In genomic region chr9:70413798-70414775, GRCh38 we compare ENCODE assay signal across 1 cellular context.
A peak's percentile ranks its signal among the peaks of the same experiment; 100 is the strongest.
TF ChIP-seq lines count a peak whose summit lies in the region.

Gene KLF9, minus strand, starts transcription at chr9:70414657. Its CDS starts 1,294 bp downstream, at chr9:70413363.

TF ChIP-seq in HEK293, 187 proteins besides CTCF, POLR2A, EP300 and RAD21 (continued from another document and continues in another):
- TF ChIP-seq ZNF513 (tag by site-specific recombination; IDR thresholded peaks at IDR 0.05) = no peak
- no peak for TF ChIP-seq ZSCAN23 (tag by site-specific recombination; IDR thresholded peaks at IDR 0.05)
- no peak for TF ChIP-seq ZNF610 (tag by site-specific recombination; IDR thresholded peaks at IDR 0.05; ENCODE audit: borderline replicate concordance)
- TF ChIP-seq SP2 (tag by site-specific recombination; IDR thresholded peaks at IDR 0.05) = peak; percentile 79
- no peak for TF ChIP-seq ZNF175 (tag by site-specific recombination; IDR thresholded peaks at IDR 0.05)
- TF ChIP-seq SP7 (tag by site-specific recombination; IDR thresholded peaks at IDR 0.05) = 0 out of 2 replicates have a peak, but pooled peaks have one; percentile 56
- peak; percentile 40; the same call in 1 of the 2 replicates for TF ChIP-seq KLF8 (tag by site-specific recombination; IDR thresholded peaks at IDR 0.05)
- TF ChIP-seq ZXDB (tag by site-specific recombination; IDR thresholded peaks at IDR 0.05) = peak; percentile 90
- TF ChIP-seq ZNF184 (tag by site-specific recombination; IDR thresholded peaks at IDR 0.05) = no peak
- TF ChIP-seq ATF2 (tag by site-specific recombination; IDR thresholded peaks at IDR 0.05; ENCODE audit: low read depth) = peak; percentile 75; the same call in 1 of the 2 replicates
- TF ChIP-seq PATZ1 (tag by site-specific recombination; IDR thresholded peaks at IDR 0.05) = peak; percentile 74
- peak; percentile 86 for TF ChIP-seq ZBTB20 (tag by site-specific recombination; IDR thresholded peaks at IDR 0.05)
- TF ChIP-seq ZNF146 (tag by site-specific recombination; IDR thresholded peaks at IDR 0.05) = no peak
- TF ChIP-seq ZIC2 (tag by site-specific recombination; IDR thresholded peaks at IDR 0.05) = 0 out of 2 replicates have a peak, but pooled peaks have one; percentile 17
- TF ChIP-seq KLF1 (tag by site-specific recombination; IDR thresholded peaks at IDR 0.05) = 0 out of 2 replicates have a peak, but pooled peaks have one; percentile 11
- peak; percentile 59 for TF ChIP-seq IKZF3 (tag by site-specific recombination; IDR thresholded peaks at IDR 0.05)
- peak; percentile 11; the same call in 1 of the 2 replicates for TF ChIP-seq PRDM4 (tag by site-specific recombination; IDR thresholded peaks at IDR 0.05)
- no peak for TF ChIP-seq ZNF155 (tag by site-specific recombination; IDR thresholded peaks at IDR 0.05)
- peak; percentile 56; the same call in 1 of the 2 replicates for TF ChIP-seq PRDM1 (tag by site-specific recombination; IDR thresholded peaks at IDR 0.05)
- no peak for TF ChIP-seq ZNF768 (tag by site-specific recombination; IDR thresholded peaks at IDR 0.05)
- 0 out of 2 replicates have a peak, but pooled peaks have one; percentile 8 for TF ChIP-seq ZNF843 (tag by site-specific recombination; IDR thresholded peaks at IDR 0.05)
- peak; percentile 44; the same call in 1 of the 2 replicates for TF ChIP-seq ZNF76 (tag by site-specific recombination; IDR thresholded peaks at IDR 0.05; ENCODE audit: borderline replicate concordance, low read depth)
- peak; percentile 45; the same call in 1 of the 2 replicates for TF ChIP-seq FEZF1 (tag by site-specific recombination; IDR thresholded peaks at IDR 0.05)
- no peak for TF ChIP-seq ZNF549 (tag by site-specific recombination; IDR thresholded peaks at IDR 0.05)
- TF ChIP-seq ZNF639 (tag by site-specific recombination; IDR thresholded peaks at IDR 0.05) = no peak
- peak; percentile 94 for TF ChIP-seq PRDM10 (tag by site-specific recombination; IDR thresholded peaks at IDR 0.05)
- TF ChIP-seq ZNF560 (tag by site-specific recombination; IDR thresholded peaks at IDR 0.05; ENCODE audit: borderline replicate concordance) = no peak
- TF ChIP-seq ZEB2 (tag by site-specific recombination; IDR thresholded peaks at IDR 0.05) = peak; percentile 92
- peak; percentile 41; the same call in 1 of the 2 replicates for TF ChIP-seq SP3 (tag by site-specific recombination; IDR thresholded peaks at IDR 0.05)
- TF ChIP-seq KLF16 (tag by site-specific recombination; IDR thresholded peaks at IDR 0.05) = 0 out of 2 replicates have a peak, but pooled peaks have one; percentile 44
- TF ChIP-seq ZNF114 (tag by site-specific recombination; IDR thresholded peaks at IDR 0.05) = no peak
- 0 out of 2 replicates have a peak, but pooled peaks have one; percentile 24 for TF ChIP-seq KLF17 (tag by site-specific recombination; IDR thresholded peaks at IDR 0.05)
- peak; percentile 65; the same call in 1 of the 2 replicates for TF ChIP-seq ZNF18 (tag by site-specific recombination; IDR thresholded peaks at IDR 0.05)
- TF ChIP-seq ZNF324 (tag by site-specific recombination; IDR thresholded peaks at IDR 0.05) = 0 out of 2 replicates have a peak, but pooled peaks have one; percentile 16
- TF ChIP-seq ZNF600 (tag by site-specific recombination; IDR thresholded peaks at IDR 0.05) = peak; percentile 71
- TF ChIP-seq ZNF571 (tag by site-specific recombination; IDR thresholded peaks at IDR 0.05) = no peak
- no peak for TF ChIP-seq ZNF596 (tag by site-specific recombination; IDR thresholded peaks at IDR 0.05)
- TF ChIP-seq ZNF398 (tag by site-specific recombination; IDR thresholded peaks at IDR 0.05) = peak; percentile 60
- 0 out of 2 replicates have a peak, but pooled peaks have one; percentile 60 for TF ChIP-seq ZNF501 (tag by site-specific recombination; IDR thresholded peaks at IDR 0.05)
- peak; percentile 71 for TF ChIP-seq ZNF2 (tag by site-specific recombination; IDR thresholded peaks at IDR 0.05)
- peak; percentile 58; the same call in 1 of the 2 replicates for TF ChIP-seq ZBTB8A (tag by site-specific recombination; IDR thresholded peaks at IDR 0.05)
- TF ChIP-seq ZNF580 (tag by site-specific recombination; IDR thresholded peaks at IDR 0.05) = 0 out of 2 replicates have a peak, but pooled peaks have one; percentile 22
- peak; percentile 72 for TF ChIP-seq GLIS2 (tag by site-specific recombination; IDR thresholded peaks at IDR 0.05)
- TF ChIP-seq KLF10 (tag by site-specific recombination; IDR thresholded peaks at IDR 0.05) = peak; percentile 95
- TF ChIP-seq MZF1 (tag by site-specific recombination; IDR thresholded peaks at IDR 0.05; ENCODE audit: borderline replicate concordance) = no peak
- TF ChIP-seq ZBTB17 (tag by site-specific recombination; IDR thresholded peaks at IDR 0.05) = peak; percentile 84
- TF ChIP-seq ZNF292 (tag by site-specific recombination; IDR thresholded peaks at IDR 0.05; ENCODE audit: borderline replicate concordance, low read depth) = no peak
- peak; percentile 90 for TF ChIP-seq ZBTB21 (tag by site-specific recombination; IDR thresholded peaks at IDR 0.05)
